In the genomic region with DNA sequence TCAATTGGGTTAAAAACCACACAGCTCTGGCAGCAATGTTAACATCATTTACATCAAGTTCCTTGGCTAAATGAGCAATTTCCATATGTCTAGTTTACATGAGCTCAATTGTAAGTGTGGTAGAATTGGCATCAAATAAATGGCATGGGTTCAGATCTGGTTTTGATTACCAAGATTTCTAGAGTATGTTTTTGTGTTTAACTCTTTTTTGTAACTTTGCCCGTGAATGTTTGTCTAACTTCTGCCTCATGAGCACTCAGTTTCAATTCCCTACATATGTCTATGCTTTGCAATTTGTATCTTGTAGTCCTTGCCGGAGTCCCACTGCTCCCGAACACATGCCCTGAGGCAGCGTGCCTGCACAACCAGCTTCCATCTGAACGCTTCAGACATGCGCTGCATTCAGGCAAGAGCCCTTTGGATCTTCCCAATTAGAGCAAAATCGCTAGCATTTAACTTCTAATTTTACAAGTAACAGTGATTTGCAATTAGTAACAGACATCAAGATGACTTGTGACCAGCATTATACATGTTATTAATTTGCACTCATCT, we compare ENCODE assay signal across 19 cellular contexts.
DNase-seq lines count a peak whose midpoint lies in the region; ATAC-seq and TF ChIP-seq lines count a peak whose summit lies in the region.
"Had no signal": no experiment of that assay in that cellular context is flagged by ENCODE, and none has a peak within 500 bp of the region (broad histone marks: within the 10 kb centered on the region; RNA-seq: fewer than 3 reads in every experiment).

No MANE protein-coding gene starts in this region.

- H3K27me3 Mint-ChIP-seq in glutamatergic neuron (ENCODE audit: unreplicated experiment), result peaks cover 4% of the 10 kb centered on the region
- H3K27me3 Mint-ChIP-seq: CD4-positive, alpha-beta T cell; IgD-negative memory B cell had no signal

- peaks cover 33% of the 10 kb centered on the region for H3K4me1 ChIP-seq in ACC112 (ENCODE audit: control insufficient read depth, insufficient read depth, low read length, unreplicated experiment)
- H3K4me1 ChIP-seq: Peyer's patch, SJCRH30 had no signal

- H3K27ac Mint-ChIP-seq in glutamatergic neuron (ENCODE audit: unreplicated experiment), result peak overlapping the region; percentile 46
- H3K27ac Mint-ChIP-seq in activated naive CD4-positive, alpha-beta T cell treated with anti-CD3 and anti-CD28 coated beads, Interleukin-2, amount 50 U/mL, for 72 hours, result no peak overlapping the region
- H3K27ac Mint-ChIP-seq: CD4-positive, alpha-beta T cell; IgD-negative memory B cell had no signal

- DNase-seq in ELF-1 (ENCODE audit: low read depth, low spot score) (peak; percentile 14), astrocyte of the hippocampus (ENCODE audit: low read depth, low spot score) (peak; percentile 5), glutamatergic neuron (peak; percentile 74), hepatic stellate cell (ENCODE audit: low spot score) (no peak), NCI-H1436 treated with DMSO at 0.1 percent for 48 hours (lab: John Stamatoyannopoulos, UW) (no peak), NCI-H774 (lab: John Stamatoyannopoulos, UW) (no peak)
- DNase-seq in activated naive CD4-positive, alpha-beta T cell treated with anti-CD3 and anti-CD28 coated beads, Interleukin-2, amount 50 U/mL, for 72 hours (ENCODE audit: low spot score in 2 of 2), result no peak
- DNase-seq: 8988T; CD4-positive, alpha-beta T cell; NCI-H1048; NCI-H1436; NCI-H1930; NCI-H2227 treated with DMSO at 0.1 percent for 48 hours; NCI-H510A; NCI-H748 treated with DMSO at 0.1 percent for 48 hours; Peyer's patch; SJCRH30 had no signal

- H3K27me3 ChIP-seq in ACC112 (ENCODE audit: insufficient read depth, low read length), result no peaks in the 10 kb centered on the region
- H3K27me3 ChIP-seq: Peyer's patch, SJCRH30 had no signal

- H3K27ac ChIP-seq in ACC112 (ENCODE audit: low read depth, low read length), result peak overlapping the region; percentile 50; the same call in 1 of the 2 replicates
- H3K27ac ChIP-seq: Peyer's patch, SJCRH30 had no signal

- no peak for ATAC-seq in activated naive CD4-positive, alpha-beta T cell treated with anti-CD3 and anti-CD28 coated beads, Interleukin-2, amount 50 U/mL, for 72 hours

- H3K36me3 ChIP-seq in ACC112 (ENCODE audit: insufficient read depth, low read length), result no peaks in the 10 kb centered on the region
- H3K36me3 ChIP-seq: Peyer's patch, SJCRH30 had no signal

- H3K36me3 Mint-ChIP-seq in glutamatergic neuron (ENCODE audit: unreplicated experiment), result no peaks in the 10 kb centered on the region
- H3K36me3 Mint-ChIP-seq in activated naive CD4-positive, alpha-beta T cell treated with anti-CD3 and anti-CD28 coated beads, Interleukin-2, amount 50 U/mL, for 72 hours, result no peaks in the 10 kb centered on the region
- H3K36me3 Mint-ChIP-seq: IgD-negative memory B cell had no signal

- TF ChIP-seq CTCF in glutamatergic neuron (IDR thresholded peaks at IDR 0.05; ENCODE audit: partially characterized antibody, unreplicated experiment), result no peak

- no peaks in the 10 kb centered on the region for H3K79me2 ChIP-seq in ACC112 (ENCODE audit: control insufficient read depth, insufficient read depth, low read length, unreplicated experiment)

- peak overlapping the region; percentile 72 for H3K4me3 Mint-ChIP-seq in glutamatergic neuron (ENCODE audit: unreplicated experiment)
- H3K4me3 Mint-ChIP-seq: CD4-positive, alpha-beta T cell; IgD-negative memory B cell had no signal

- peaks cover 3% of the 10 kb centered on the region for H3K9me3 Mint-ChIP-seq in glutamatergic neuron (ENCODE audit: unreplicated experiment)
- peaks cover 0 to 8% of the 10 kb centered on the region in 2 donors for H3K9me3 Mint-ChIP-seq in activated naive CD4-positive, alpha-beta T cell treated with anti-CD3 and anti-CD28 coated beads, Interleukin-2, amount 50 U/mL, for 72 hours

- H3K4me3 ChIP-seq in ACC112 (ENCODE audit: low read depth, low read length), result no peak overlapping the region
- H3K4me3 ChIP-seq: Peyer's patch, SJCRH30 had no signal

- H2AFZ ChIP-seq in ACC112 (ENCODE audit: low read length, unreplicated experiment), result no peak overlapping the region

- H3K4me1 Mint-ChIP-seq in glutamatergic neuron (ENCODE audit: low read depth, unreplicated experiment), result peaks cover 23% of the 10 kb centered on the region
- H3K4me1 Mint-ChIP-seq: IgD-negative memory B cell had no signal

Comparison
In these comparisons a context has a peak if more than half of its experiments do, and no peak if none do; other contexts are left out.
1. DNase-seq: peak in ELF-1 (single experiment), astrocyte of the hippocampus (single experiment) and glutamatergic neuron (single experiment); none in hepatic stellate cell (single experiment), activated naive CD4-positive, alpha-beta T cell treated with anti-CD3 and anti-CD28 coated beads, Interleukin-2, amount 50 U/mL, for 72 hours (0 of 2), NCI-H1436 treated with DMSO at 0.1 percent for 48 hours (single experiment) and NCI-H774 (single experiment).